ENCODE assay signal across 8 cellular contexts in genomic region chr3:19348929-19349564, GRCh38.
A peak's percentile ranks its signal among the peaks of the same experiment; 100 is the strongest.
DNase-seq lines count a peak whose midpoint lies in the region; ATAC-seq and TF ChIP-seq lines count a peak whose summit lies in the region.

No MANE protein-coding gene starts in this region.

- peak; percentile 86 for TF ChIP-seq CTCF in VCaP (conservative IDR thresholded peaks at IDR 0.05)

- no peak overlapping the region; the same call in 1 of the 2 replicates for H3K27ac ChIP-seq in VCaP

- DNase-seq in NCI-H1694 treated with DMSO at 0.1 percent for 48 hours (lab: John Stamatoyannopoulos, UW) = peak; percentile 2
- DNase-seq in NCI-H1694 (lab: John Stamatoyannopoulos, UW) = no peak
- peak; percentile 43 for DNase-seq in inferior parietal cortex (ENCODE audit: extremely low spot score)
- DNase-seq in islet precursor cell = no peak
- no peak for DNase-seq in stimulated activated CD4-positive, alpha-beta T cell treated with anti-CD3 and anti-CD28 coated beads, Interleukin-2, amount 100 ng/mL, for 48 hours

- peak; percentile 67 for ATAC-seq in GM19463 (IDR thresholded peaks at IDR 0.05; ENCODE audit: unreplicated experiment)
- peak; percentile 81 for ATAC-seq in HG03520 (IDR thresholded peaks at IDR 0.05; ENCODE audit: unreplicated experiment)

Comparison
In these comparisons a context has a peak if more than half of its experiments do, and no peak if none do; other contexts are left out.
1. DNase-seq: peak in NCI-H1694 treated with DMSO at 0.1 percent for 48 hours (single experiment) and inferior parietal cortex (single experiment); none in NCI-H1694 (single experiment), islet precursor cell (single experiment) and stimulated activated CD4-positive, alpha-beta T cell treated with anti-CD3 and anti-CD28 coated beads, Interleukin-2, amount 100 ng/mL, for 48 hours (0 of 2).